ENCODE assay signal across 20 cellular contexts in genomic region chr12:49646871-49647270, GRCh38. TPM values are rescaled to one million over a fixed set of nuclear protein-coding genes. Genes with fewer than 3 reads are reported as not detected.
DNase-seq lines count a peak whose midpoint lies in the region; ATAC-seq and TF ChIP-seq lines count a peak whose summit lies in the region.
"Had no signal": no experiment of that assay in that cellular context is flagged by ENCODE, and none has a peak within 500 bp of the region (broad histone marks: within the 10 kb centered on the region; RNA-seq: fewer than 3 reads in every experiment).

No MANE protein-coding gene starts in this region.

- peak overlapping the region; percentile 78 for H3K27ac Mint-ChIP-seq in CD4-positive, alpha-beta T cell
- H3K27ac Mint-ChIP-seq in activated B cell treated with CpG ODN at 0.5 μM for 24 hours = peak overlapping the region; percentile 46
- H3K27ac Mint-ChIP-seq in immature natural killer cell = peak overlapping the region in 4 of 6 donors; percentile 15 to 72 (median 62)
- H3K27ac Mint-ChIP-seq: neural progenitor cell had no signal

- no peaks in the 10 kb centered on the region for H3K9me3 ChIP-seq in CD4-positive, alpha-beta T cell (ENCODE audit: control insufficient read depth, low read length)
- H3K9me3 ChIP-seq in stomach smooth muscle (ENCODE audit: control insufficient read depth in 2 of 2, low read length in 2 of 2) (no peaks in the 10 kb centered on the region), left lung (no peaks in the 10 kb centered on the region), Karpas-422 (ENCODE audit: low read length) (no peaks in the 10 kb centered on the region)
- H3K9me3 ChIP-seq: psoas muscle, spleen had no signal

- no peak overlapping the region for H3K27ac ChIP-seq in CD4-positive, alpha-beta T cell (ENCODE audit: low read depth, low read length)
- peak overlapping the region; percentile 31 for H3K27ac ChIP-seq in stomach smooth muscle (ENCODE audit: low read length)
- peak overlapping the region in 1 of 2 donors; percentile 72 for H3K27ac ChIP-seq in left lung
- H3K27ac ChIP-seq in Karpas-422 (ENCODE audit: low read length) = no peak overlapping the region
- H3K27ac ChIP-seq: hepatocyte, neural progenitor cell, psoas muscle had no signal

- no peak overlapping the region for H3K4me3 Mint-ChIP-seq in CD4-positive, alpha-beta T cell
- no peak overlapping the region for H3K4me3 Mint-ChIP-seq in activated B cell treated with CpG ODN at 0.5 μM for 24 hours
- H3K4me3 Mint-ChIP-seq in immature natural killer cell = no peak overlapping the region
- H3K4me3 Mint-ChIP-seq: neural progenitor cell had no signal

- H3K27me3 ChIP-seq in CD4-positive, alpha-beta T cell (ENCODE audit: control insufficient read depth, insufficient read depth, low read length) = no peaks in the 10 kb centered on the region
- H3K27me3 ChIP-seq in stomach smooth muscle (ENCODE audit: control insufficient read depth in 1 of 2, insufficient read depth in 2 of 2, low read length in 2 of 2) (no peaks in the 10 kb centered on the region), left lung (no peaks in the 10 kb centered on the region), Karpas-422 (ENCODE audit: low read length) (no peaks in the 10 kb centered on the region)
- H3K27me3 ChIP-seq: hepatocyte, neural progenitor cell, spleen had no signal

- H3K9ac ChIP-seq in stomach smooth muscle (ENCODE audit: low read length in 2 of 2) (no peak overlapping the region), Karpas-422 (ENCODE audit: low read length) (no peak overlapping the region)
- H3K9ac ChIP-seq: neural progenitor cell had no signal

- H3K36me3 ChIP-seq in stomach smooth muscle (ENCODE audit: control insufficient read depth in 2 of 2, insufficient read depth in 2 of 2, low read length in 2 of 2) = peaks cover 25 to 52% of the 10 kb centered on the region in 2 donors
- H3K36me3 ChIP-seq in left lung = peaks cover 0 to 91% of the 10 kb centered on the region in 2 donors
- no peaks in the 10 kb centered on the region for H3K36me3 ChIP-seq in Karpas-422 (ENCODE audit: insufficient read depth, low read length)
- H3K36me3 ChIP-seq: neural progenitor cell had no signal

- POLR2A ChIA-PET in CD4-positive, alpha-beta T cell (lab: Charles Lee) = interaction anchor here (2.3 to 5.3 kb wide), 2 partner anchors 16 to 58 kb away, joined by 21 to 36 read pairs; partner anchors contain the start of gene FMNL3
- POLR2A ChIA-PET in activated B cell treated with CpG ODN at 0.5 μM for 24 hours (lab: Charles Lee) = interaction anchor here (0.9 to 2.4 kb wide), 2 partner anchors 17 to 58 kb away, joined by 3 to 13 read pairs; no protein-coding TSS in a partner anchor

- CTCF ChIA-PET in CD4-positive, alpha-beta T cell (lab: Charles Lee) = interaction anchor here (2.0 kb wide), 1 partner anchor 58 kb away, joined by 5 read pairs; no protein-coding TSS in a partner anchor
- CTCF ChIA-PET in activated B cell treated with CpG ODN at 0.5 μM for 24 hours (lab: Charles Lee) = interaction anchor here (3.0 to 14.7 kb wide), 2 partner anchors 10 to 63 kb away, joined by 11 to 284 read pairs; partner anchors contain the start of gene FMNL3

- H3K4me1 ChIP-seq in stomach smooth muscle (ENCODE audit: control insufficient read depth, insufficient read depth, low read length) = peaks cover 29% of the 10 kb centered on the region
- H3K4me1 ChIP-seq in left lung = peaks cover 11 to 49% of the 10 kb centered on the region in 2 donors
- peaks cover 3% of the 10 kb centered on the region; the same call in 1 of the 2 replicates for H3K4me1 ChIP-seq in Karpas-422 (ENCODE audit: low read length)
- H3K4me1 ChIP-seq: psoas muscle had no signal

- H3K9me2 ChIP-seq in Karpas-422 (replicated peaks; ENCODE audit: insufficient read depth, low read length) = no peaks in the 10 kb centered on the region

- peaks cover 78% of the 10 kb centered on the region for H3K36me3 Mint-ChIP-seq in CD4-positive, alpha-beta T cell (ENCODE audit: low read depth)
- H3K36me3 Mint-ChIP-seq in activated B cell treated with CpG ODN at 0.5 μM for 24 hours (ENCODE audit: low read depth) (peaks cover 87% of the 10 kb centered on the region), immature natural killer cell (peaks cover 5 to 50% (median 5%) of the 10 kb centered on the region in 3 donors)

- H3K27me3 Mint-ChIP-seq in CD4-positive, alpha-beta T cell = no peaks in the 10 kb centered on the region
- H3K27me3 Mint-ChIP-seq in activated B cell treated with CpG ODN at 0.5 μM for 24 hours = no peaks in the 10 kb centered on the region
- H3K27me3 Mint-ChIP-seq in immature natural killer cell (ENCODE audit: low read depth in 3 of 3) = peaks cover 0 to 1% (median 1%) of the 10 kb centered on the region in 3 donors

- no peak overlapping the region for H3K4me3 ChIP-seq in stomach smooth muscle (ENCODE audit: low read length in 2 of 2)
- no peak overlapping the region for H3K4me3 ChIP-seq in left lung
- H3K4me3 ChIP-seq in Karpas-422 (ENCODE audit: low read length) = no peak overlapping the region
- H3K4me3 ChIP-seq: hepatocyte, neural progenitor cell, psoas muscle, spleen had no signal

- no peaks in the 10 kb centered on the region for H3K9me3 Mint-ChIP-seq in CD4-positive, alpha-beta T cell
- H3K9me3 Mint-ChIP-seq in activated B cell treated with CpG ODN at 0.5 μM for 24 hours (no peaks in the 10 kb centered on the region), immature natural killer cell (no peaks in the 10 kb centered on the region)
- H3K9me3 Mint-ChIP-seq: neural progenitor cell had no signal

- no peaks in the 10 kb centered on the region for H3K79me2 ChIP-seq in Karpas-422 (ENCODE audit: low read length)
- H3K79me2 ChIP-seq: hepatocyte had no signal

- no peak overlapping the region for H2AFZ ChIP-seq in Karpas-422 (ENCODE audit: low read length)
- H2AFZ ChIP-seq: hepatocyte, neural progenitor cell had no signal

- H3K4me2 ChIP-seq in Karpas-422 (ENCODE audit: low read depth, low read length, poor library complexity, severe bottlenecking) = no peak overlapping the region
- H3K4me2 ChIP-seq: hepatocyte, neural progenitor cell had no signal

- no peaks in the 10 kb centered on the region for H4K20me1 ChIP-seq in Karpas-422 (ENCODE audit: insufficient read depth, low read depth, low read length)

- H3K4me1 Mint-ChIP-seq in CD4-positive, alpha-beta T cell (ENCODE audit: low read depth) = peaks cover 42% of the 10 kb centered on the region
- peaks cover 24% of the 10 kb centered on the region for H3K4me1 Mint-ChIP-seq in activated B cell treated with CpG ODN at 0.5 μM for 24 hours
- peaks cover 29% of the 10 kb centered on the region in 2 donors for H3K4me1 Mint-ChIP-seq in immature natural killer cell

- DNase-seq in CD4-positive, alpha-beta T cell = no peak
- DNase-seq in activated B cell treated with CpG ODN at 0.5 μM for 24 hours (no peak), immature natural killer cell (no peak), A172 (ENCODE audit: low spot score) (no peak), left lung (no peak), Karpas-422 (no peak)
- DNase-seq in effector CD4-positive, alpha-beta T cell = no peak
- DNase-seq: activated CD4-positive, alpha-beta T cell treated with anti-CD3 and anti-CD28 coated beads for 4 hours; caudate nucleus; NCI-H1105 treated with DMSO at 0.1 percent for 48 hours; NCI-H2107; NCI-H510A; NK-92 treated with Interleukin-12 subunit alpha and Interleukin-12 subunit beta, amount 100 ng/mL, for 24 hours; psoas muscle; RPMI8226; stimulated activated CD8-positive, alpha-beta memory T cell treated with anti-CD3 and anti-CD28 coated beads, Interleukin-4, amount 100 ng/mL, for 48 hours had no signal

- ATAC-seq in CD4-positive, alpha-beta T cell (ENCODE audit: poor library complexity) = no peak
- ATAC-seq in activated B cell treated with CpG ODN at 0.5 μM for 24 hours (ENCODE audit: low read depth) = no peak
- ATAC-seq in left lung = no peak

- TF ChIP-seq CTCF in CD4-positive, alpha-beta T cell (IDR thresholded peaks at IDR 0.05) = no peak
- TF ChIP-seq CTCF in activated B cell treated with CpG ODN at 0.5 μM for 24 hours (IDR thresholded peaks at IDR 0.05) (no peak), left lung (IDR thresholded peaks at IDR 0.05) (no peak)

- intact Hi-C loops in CD4-positive, alpha-beta T cell (cut with DNase I, micrococcal nuclease) = loop anchor here in 1 of 2 experiments (5.0 kb wide), 1 partner anchor 190 kb away; no protein-coding TSS in a partner anchor
- intact Hi-C loops in activated B cell treated with CpG ODN at 0.5 μM for 24 hours (cut with micrococcal nuclease) = no loop called here
- intact Hi-C loops in left lung (cut with DNase I) = no loop called here

RNA-seq across cellular contexts. Expression of gene PRPF40B, which starts 23.5 kb away (rescaled TPM):
- total RNA-seq in CD4-positive, alpha-beta T cell = 1 to 10 TPM; 4.7 to 6.5 TPM
- total RNA-seq in activated B cell treated with CpG ODN at 0.5 μM for 24 hours = 16.4 and 23.4 TPM in 2 replicates
- 1 to 10 TPM; 2.4 to 3.2 (median 2.8) TPM for polyA plus RNA-seq in immature natural killer cell
- total RNA-seq in A172 (2014; rRNA removed; shearing (Covaris generic)) = 9.1 and 13.9 TPM in 2 replicates
- 10 to 100 TPM; 16.0 to 17.3 TPM for total RNA-seq in left lung
- total RNA-seq in Karpas-422 (2014; rRNA removed; shearing (Covaris generic); ENCODE audit: low replicate concordance) = 5.0 and 14.1 TPM in 2 replicates

RNA-seq across cellular contexts. Expression of gene FAM186B, which starts 41.4 kb away (rescaled TPM):
- total RNA-seq in CD4-positive, alpha-beta T cell = under 1 TPM; 0.64 to 0.74 TPM
- total RNA-seq in activated B cell treated with CpG ODN at 0.5 μM for 24 hours = 0.93 and 1.5 TPM in 2 replicates
- not detected for polyA plus RNA-seq in immature natural killer cell
- total RNA-seq in A172 (2014; rRNA removed; shearing (Covaris generic)) = 0.05 and 0.55 TPM in 2 replicates
- total RNA-seq in left lung = under 1 TPM; 0.20 to 0.42 TPM
- total RNA-seq in Karpas-422 (2014; rRNA removed; shearing (Covaris generic); ENCODE audit: low replicate concordance) = 1.1 TPM in 1 of 2 replicates, not detected in the other
